In the genomic region with DNA sequence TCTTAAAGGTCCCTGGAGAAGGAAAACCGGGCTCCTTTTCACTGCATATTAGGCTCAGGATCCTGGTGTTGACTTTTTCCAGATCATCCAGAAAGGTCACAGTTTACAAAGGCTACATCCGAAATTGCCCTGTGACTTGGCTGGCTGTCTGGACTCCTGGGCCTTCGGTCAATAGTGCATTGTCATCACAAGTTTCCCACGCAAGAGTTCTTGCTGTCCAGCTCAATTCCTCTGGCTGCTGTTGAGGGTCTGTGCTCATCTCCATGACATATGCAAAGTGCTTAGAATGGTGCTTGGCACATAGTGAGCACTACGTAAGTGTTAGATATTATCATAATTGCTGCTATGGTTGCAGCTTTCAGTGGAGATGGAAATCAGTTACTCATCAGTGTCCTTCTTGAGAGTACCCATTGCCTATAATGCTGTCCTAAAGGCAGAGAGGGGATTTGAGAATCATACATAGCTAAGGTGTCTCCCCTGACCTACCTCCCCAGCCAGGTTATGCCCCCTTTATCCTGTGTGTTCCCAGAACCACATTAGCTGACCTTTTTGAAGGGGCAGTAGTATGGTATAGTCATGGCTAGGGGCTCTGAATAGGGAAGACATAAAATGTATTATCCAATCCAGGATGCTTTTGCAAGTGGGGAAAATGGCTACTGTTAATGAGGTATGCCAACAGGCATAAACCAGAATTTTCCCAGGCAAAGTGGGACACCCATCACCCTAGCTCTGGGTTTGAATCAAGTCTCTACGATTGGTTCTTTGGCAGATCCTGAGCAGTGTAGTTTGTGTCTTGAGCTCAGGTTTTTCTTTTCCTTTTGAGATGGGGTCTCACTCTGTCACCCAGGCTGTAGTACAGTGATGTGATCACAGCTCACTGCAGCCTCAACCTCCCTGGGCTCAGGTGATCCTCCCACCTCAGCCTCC, we compare ENCODE assay signal across 11 cellular contexts.
DNase-seq lines count a peak whose midpoint lies in the region; ATAC-seq and TF ChIP-seq lines count a peak whose summit lies in the region.
"Had no signal": no experiment of that assay in that cellular context is flagged by ENCODE, and none has a peak within 500 bp of the region (broad histone marks: within the 10 kb centered on the region; RNA-seq: fewer than 3 reads in every experiment).

No MANE protein-coding gene starts in this region.

- no peaks in the 10 kb centered on the region for H3K9me3 Mint-ChIP-seq in CD4-positive, CD25-positive, alpha-beta regulatory T cell

- no peak for TF ChIP-seq POLR2A in tibial nerve (IDR thresholded peaks at IDR 0.05)

- no peak overlapping the region for H2BK5ac ChIP-seq in mesenchymal stem cell (ENCODE audit: low read depth, low read length, poor library complexity, severe bottlenecking)

- no peak overlapping the region for H2AK5ac ChIP-seq in mesenchymal stem cell (ENCODE audit: low read length, severe bottlenecking)

- DNase-seq in CD4-positive, CD25-positive, alpha-beta regulatory T cell = peak in 1 of 3 donors; percentile 54
- peak; percentile 53 for DNase-seq in activated CD8-positive, alpha-beta memory T cell treated with anti-CD3 and anti-CD28 coated beads, Interleukin-2, amount 50 U/mL, for 48 hours
- DNase-seq in mesenchymal stem cell (peak; percentile 26), tibial nerve (ENCODE audit: low spot score in 2 of 2) (no peak), NCI-H1436 (lab: John Stamatoyannopoulos, UW) (no peak), Ammon's horn (ENCODE audit: low spot score) (no peak)
- DNase-seq: COR-L47, NCI-H1105, NCI-H524 treated with DMSO at 0.1 percent for 48 hours had no signal

- no peak overlapping the region for H3K4me2 ChIP-seq in mesenchymal stem cell (ENCODE audit: low read length, poor library complexity, severe bottlenecking)

- no peak overlapping the region for H3K4ac ChIP-seq in mesenchymal stem cell (ENCODE audit: low read depth in 1 of 2, low read length in 2 of 2)

- no peaks in the 10 kb centered on the region for H3K79me1 ChIP-seq in mesenchymal stem cell (replicated peaks; ENCODE audit: low read length, poor library complexity, severe bottlenecking)

- no peak for TF ChIP-seq EP300 in tibial nerve (IDR thresholded peaks at IDR 0.05)

- H3K27ac Mint-ChIP-seq in CD4-positive, CD25-positive, alpha-beta regulatory T cell = peak overlapping the region; percentile 97 to 98 (median 98)

- H3K9ac ChIP-seq in mesenchymal stem cell (ENCODE audit: low read length) = no peak overlapping the region

- H3K27ac ChIP-seq in CD4-positive, CD25-positive, alpha-beta regulatory T cell (ENCODE audit: insufficient read depth, low read length, poor library complexity, severe bottlenecking) = peak overlapping the region; percentile 88
- no peak overlapping the region for H3K27ac ChIP-seq in mesenchymal stem cell (ENCODE audit: low read length, poor library complexity, severe bottlenecking)
- no peak overlapping the region for H3K27ac ChIP-seq in tibial nerve

- H2BK15ac ChIP-seq in mesenchymal stem cell (ENCODE audit: low read depth, poor library complexity, severe bottlenecking) = no peak overlapping the region

- no peaks in the 10 kb centered on the region for H3K36me3 ChIP-seq in CD4-positive, CD25-positive, alpha-beta regulatory T cell (ENCODE audit: control insufficient read depth, insufficient read depth, low read length)
- H3K36me3 ChIP-seq in mesenchymal stem cell (ENCODE audit: control insufficient read depth in 1 of 2, insufficient read depth in 2 of 2, low read depth in 1 of 2, low read length in 2 of 2) = no peaks in the 10 kb centered on the region
- H3K36me3 ChIP-seq in tibial nerve = no peaks in the 10 kb centered on the region

- H3K4me1 Mint-ChIP-seq in CD4-positive, CD25-positive, alpha-beta regulatory T cell = peaks cover 31 to 80% (median 55%) of the 10 kb centered on the region in 4 donors

- H3K36me3 Mint-ChIP-seq in CD4-positive, CD25-positive, alpha-beta regulatory T cell = no peaks in the 10 kb centered on the region

- no peak overlapping the region for H2BK12ac ChIP-seq in mesenchymal stem cell (ENCODE audit: low read length in 2 of 2)

- H4K8ac ChIP-seq in mesenchymal stem cell (ENCODE audit: low read length) = no peak overlapping the region

- H4K91ac ChIP-seq in mesenchymal stem cell (ENCODE audit: low read length) = no peak overlapping the region

- H3K14ac ChIP-seq in mesenchymal stem cell (ENCODE audit: low read length in 2 of 2) = no peak overlapping the region

- no peaks in the 10 kb centered on the region for H3K27me3 Mint-ChIP-seq in CD4-positive, CD25-positive, alpha-beta regulatory T cell

- no peak overlapping the region for H2AFZ ChIP-seq in mesenchymal stem cell (ENCODE audit: low read depth, low read length)

- ATAC-seq in CD4-positive, CD25-positive, alpha-beta regulatory T cell (ENCODE audit: low read depth in 2 of 2) = peak in 1 of 2 donors; percentile 18
- peak; percentile 37 for ATAC-seq in GM18520 (IDR thresholded peaks at IDR 0.05; ENCODE audit: unreplicated experiment)
- no peak for ATAC-seq in HG02759 (IDR thresholded peaks at IDR 0.05; ENCODE audit: unreplicated experiment)

- no peak for TF ChIP-seq CTCF in tibial nerve (IDR thresholded peaks at IDR 0.05)

- no peak overlapping the region for H3K23ac ChIP-seq in mesenchymal stem cell (ENCODE audit: low read length in 2 of 2)

- 35% methylated on average over 6 of the region's 6 CpGs for WGBS in mesenchymal stem cell
- 41 to 57% methylated on average over 6 of the region's 6 CpGs for WGBS in tibial nerve, 2 donors

- H3K18ac ChIP-seq in mesenchymal stem cell (ENCODE audit: low read depth in 1 of 2, low read length in 2 of 2) = no peak overlapping the region

- no peaks in the 10 kb centered on the region for H3K27me3 ChIP-seq in CD4-positive, CD25-positive, alpha-beta regulatory T cell (ENCODE audit: control insufficient read depth, insufficient read depth, low read length)
- peaks cover 19 to 27% of the 10 kb centered on the region in 2 experiments for H3K27me3 ChIP-seq in mesenchymal stem cell (ENCODE audit: control insufficient read depth in 1 of 2, insufficient read depth in 1 of 2, low read length in 2 of 2)
- H3K27me3 ChIP-seq in tibial nerve = no peaks in the 10 kb centered on the region

- H3K4me1 ChIP-seq in CD4-positive, CD25-positive, alpha-beta regulatory T cell (ENCODE audit: control insufficient read depth, insufficient read depth, low read length, poor library complexity, severe bottlenecking) = peaks cover 68% of the 10 kb centered on the region
- H3K4me1 ChIP-seq in mesenchymal stem cell (ENCODE audit: control insufficient read depth, insufficient read depth, low read depth, low read length) (no peaks in the 10 kb centered on the region), tibial nerve (peaks cover 0 to 6% (median 1%) of the 10 kb centered on the region in 4 donors)

- peak overlapping the region in 3 of 4 donors; percentile 39 to 97 (median 90) for H3K4me3 Mint-ChIP-seq in CD4-positive, CD25-positive, alpha-beta regulatory T cell

- H2BK120ac ChIP-seq in mesenchymal stem cell (ENCODE audit: low read depth, low read length) = no peak overlapping the region

- no peaks in the 10 kb centered on the region for H3K9me3 ChIP-seq in CD4-positive, CD25-positive, alpha-beta regulatory T cell (ENCODE audit: control insufficient read depth in 2 of 2, low read length in 2 of 2)
- H3K9me3 ChIP-seq in mesenchymal stem cell (ENCODE audit: control insufficient read depth, low read length) (peaks cover 2% of the 10 kb centered on the region), tibial nerve (no peaks in the 10 kb centered on the region)

- H3K4me3 ChIP-seq in CD4-positive, CD25-positive, alpha-beta regulatory T cell (ENCODE audit: low read depth, low read length) = no peak overlapping the region
- no peak overlapping the region for H3K4me3 ChIP-seq in mesenchymal stem cell (ENCODE audit: insufficient read depth in 1 of 2, low read depth in 1 of 2, low read length in 2 of 2)
- H3K4me3 ChIP-seq in tibial nerve = no peak overlapping the region

Comparison
In these comparisons a context has a peak if more than half of its experiments do, and no peak if none do; other contexts are left out.
1. DNase-seq: peak in activated CD8-positive, alpha-beta memory T cell treated with anti-CD3 and anti-CD28 coated beads, Interleukin-2, amount 50 U/mL, for 48 hours (single experiment) and mesenchymal stem cell (single experiment); none in tibial nerve (0 of 2), NCI-H1436 (single experiment) and Ammon's horn (single experiment).